ENCODE assay signal across 8 cellular contexts in genomic region chr18:57802166-57802868, GRCh38. TPM values are rescaled to one million over a fixed set of nuclear protein-coding genes. Genes with fewer than 3 reads are reported as not detected.
DNase-seq lines count a peak whose midpoint lies in the region; ATAC-seq, FAIRE-seq and TF ChIP-seq lines count a peak whose summit lies in the region.

No MANE protein-coding gene starts in this region.

- no peak for TF ChIP-seq RAD21 in GM12878 (IDR thresholded peaks at IDR 0.05; ENCODE audit: insufficient read depth, low read depth, low read length)

- in situ Hi-C loops in GM12878 (cut with MboI): no loop called here

- ATAC-seq in HG03095 (IDR thresholded peaks at IDR 0.05; ENCODE audit: unreplicated experiment) (peak; percentile 22), GM12878 (peak; percentile 34; the same call in 2 of the 3 replicates), lower lobe of right lung (peak in 1 of 2 donors; percentile 2), GM21825 (IDR thresholded peaks at IDR 0.05; ENCODE audit: unreplicated experiment) (no peak), HG02852 (IDR thresholded peaks at IDR 0.05; ENCODE audit: unreplicated experiment) (no peak)

- no peak for FAIRE-seq in GM12878 (lab: Jason Lieb, UNC)

- RAD21 ChIA-PET in GM12878 (lab: Charles Lee; ENCODE audit: unreplicated experiment): no interaction called here

- POLR2A ChIA-PET in GM12878 (lab: Charles Lee): interaction anchor here (0.9 kb wide), 1 partner anchor 10 kb away, joined by 3 read pairs; no protein-coding TSS in a partner anchor

- SMC1A ChIA-PET in GM12878 (lab: Charles Lee; ENCODE audit: uncharacterized antibody, unreplicated experiment): no interaction called here

- H3K27me3 ChIP-seq in GM12878 (replicated peaks in 1 of 2; ENCODE audit: control insufficient read depth in 2 of 2, insufficient read depth in 2 of 2, low read length in 1 of 2) (peaks cover 15 to 25% of the 10 kb centered on the region in 2 experiments), lower lobe of right lung (ENCODE audit: low read depth) (peaks cover 15% of the 10 kb centered on the region), uterus (no peaks in the 10 kb centered on the region)

- H3K79me2 ChIP-seq in GM12878 (ENCODE audit: control insufficient read depth, insufficient read depth, low read length): no peaks in the 10 kb centered on the region

- H3K27ac ChIP-seq in GM12878 (ENCODE audit: control insufficient read depth, insufficient read depth) (no peak overlapping the region), lower lobe of right lung (peak overlapping the region; percentile 70), uterus (peak overlapping the region; percentile 81 to 90)

- intact Hi-C loops in GM12878 (cut with micrococcal nuclease; ENCODE audit: unreplicated experiment): no loop called here
- intact Hi-C loops in lower lobe of right lung (cut with DNase I): no loop called here
- intact Hi-C loops in uterus (cut with DNase I; ENCODE audit: low total_unique reads): loop anchor here (10.0 kb wide), 1 partner anchor 168 kb away; no protein-coding TSS in a partner anchor

- peak overlapping the region; percentile 62 for H3K4me2 ChIP-seq in GM12878 (ENCODE audit: control insufficient read depth, insufficient read depth)

- H3K9ac ChIP-seq in ES-I3 (ENCODE audit: low read depth, low read length) (peak overlapping the region; percentile 62), GM12878 (ENCODE audit: control insufficient read depth, insufficient read depth, low read length) (no peak overlapping the region)

- H3K4me1 ChIP-seq in ES-I3 (ENCODE audit: insufficient read depth, low read length): no peaks in the 10 kb centered on the region; the same call in 1 of the 2 replicates
- no peaks in the 10 kb centered on the region for H3K4me1 ChIP-seq in GM12878 (ENCODE audit: control insufficient read depth, insufficient read depth, low read length)
- H3K4me1 ChIP-seq in lower lobe of right lung: peaks cover 14% of the 10 kb centered on the region
- H3K4me1 ChIP-seq in uterus: no peaks in the 10 kb centered on the region

- TF ChIP-seq CTCF in GM12878 (IDR thresholded peaks at IDR 0.05 in 2 of 3, conservative IDR thresholded peaks at IDR 0.05 in 1 of 3; ENCODE audit: control insufficient read depth in 2 of 3, extremely low read depth in 1 of 3, insufficient read depth in 1 of 3, low read depth in 3 of 3, low read length in 3 of 3): no peak
- TF ChIP-seq CTCF in lower lobe of right lung (IDR thresholded peaks at IDR 0.05): no peak
- TF ChIP-seq CTCF in uterus (IDR thresholded peaks at IDR 0.05): no peak

- H3K9me3 ChIP-seq in ES-I3 (ENCODE audit: control insufficient read depth, insufficient read depth, low read length) (no peaks in the 10 kb centered on the region), GM12878 (replicated peaks; ENCODE audit: control insufficient read depth, insufficient read depth, low read length) (no peaks in the 10 kb centered on the region; the same call in 2 of the 3 replicates), lower lobe of right lung (no peaks in the 10 kb centered on the region), uterus (no peaks in the 10 kb centered on the region)

- no peak for TF ChIP-seq POLR2A in GM12878 (IDR thresholded peaks at IDR 0.05; ENCODE audit: low read depth, low read length)
- no peak for TF ChIP-seq POLR2A in uterus (IDR thresholded peaks at IDR 0.05)

- H3K36me3 ChIP-seq in ES-I3 (ENCODE audit: insufficient read depth, low read length) (no peaks in the 10 kb centered on the region), GM12878 (ENCODE audit: control insufficient read depth in 2 of 2, insufficient read depth in 2 of 2, low read length in 1 of 2) (no peaks in the 10 kb centered on the region), lower lobe of right lung (no peaks in the 10 kb centered on the region), uterus (no peaks in the 10 kb centered on the region)

- 4% methylated on average over 48 of the region's 48 CpGs for WGBS in GM12878 (ENCODE audit: insufficient coverage, insufficient replicate concordance, low lambda C conversion rate, missing lambda C conversion rate)

- no peak for TF ChIP-seq EP300 in GM12878 (IDR thresholded peaks at IDR 0.05; ENCODE audit: borderline replicate concordance in 1 of 2, control insufficient read depth in 1 of 2, low read depth in 2 of 2, low read length in 2 of 2)

- CTCF ChIA-PET in GM12878 (lab: Yijun Ruan, JAX): no interaction called here

- H3K4me3 ChIP-seq in GM12878 (peak overlapping the region; percentile 11; the same call in 1 of the 2 replicates), lower lobe of right lung (peak overlapping the region; percentile 72), uterus (peak overlapping the region; percentile 59 to 69)

- H2AFZ ChIP-seq in GM12878 (ENCODE audit: control insufficient read depth, low read depth, low read length): no peak overlapping the region

- no TSS peak for BruUV-seq in GM12878 (replicated peaks; lab: Mats Ljungman, UMichigan)

- H4K20me1 ChIP-seq in GM12878 (ENCODE audit: control insufficient read depth, insufficient read depth): no peaks in the 10 kb centered on the region

- DNase-seq in GM12878 (ENCODE audit: low read depth, low spot score) (no peak), lower lobe of right lung (no peak), uterus (no peak)
- no peak for DNase-seq in effector CD8-positive, alpha-beta T cell (lab: John Stamatoyannopoulos, UW)

TF ChIP-seq in GM12878, 131 proteins besides CTCF, POLR2A, EP300 and RAD21:
- TF ChIP-seq EZH2 (IDR thresholded peaks at IDR 0.05; ENCODE audit: borderline replicate concordance, control insufficient read depth, low read depth, low read length) (0 out of 2 replicates have a peak, but pooled peaks have one; percentile 61), PAX5 (IDR thresholded peaks at IDR 0.05; ENCODE audit: borderline replicate concordance, low read depth, low read length) (no peak)

RNA-seq across cellular contexts. Expression of gene ATP8B1, which starts 0.8 kb away (rescaled TPM):
- total RNA-seq in GM12878 (2013; cell fraction: nucleolus; rRNA removed): 0.96 and 1.5 TPM in 2 replicates
- total RNA-seq in GM12878 (2014; rRNA removed): under 0.01 and 0.06 TPM in 2 replicates
- 0.09 and 0.18 TPM in 2 replicates for total RNA-seq in GM12878 (2014; rRNA removed; fragmentation: Illumina TruSeq; extraction: Trizol)
- total RNA-seq in GM12878 (2021): 0.16 and 0.23 TPM in 2 replicates
- 0.13 TPM for polyA plus RNA-seq in GM12878 (2011; ENCODE audit: low read depth)
- 0.37 and 0.78 TPM in 2 replicates for polyA plus RNA-seq in GM12878 (2011; rRNA removed)
- 0.31 and 0.38 TPM in 2 replicates for polyA plus RNA-seq in GM12878 (2011; cell fraction: cytosol; rRNA removed)
- polyA plus RNA-seq in GM12878 (2011; cell fraction: nucleus; rRNA removed): 0.44 and 0.72 TPM in 2 replicates
- polyA plus RNA-seq in GM12878 (2012): 0.43 and 0.48 TPM in 2 replicates
- polyA plus RNA-seq in GM12878 (2014; fragmentation: Illumina TruSeq; extraction: Trizol): 0.08 and 0.21 TPM in 2 replicates
- polyA plus RNA-seq in GM12878 (2014; fragmentation: Nextera tagmentation; extraction: Ambion mirVana): under 1 TPM; 0.03 to 0.05 TPM
- polyA plus RNA-seq in GM12878 (2014; rRNA removed): 0.04 and 0.12 TPM in 2 replicates
- under 1 TPM; 0.10 to 0.36 TPM for polyA plus RNA-seq in GM12878 (2016; fragmentation: Nextera tagmentation; extraction: Ambion mirVana)
- 0.72 and 2.6 TPM in 2 replicates for polyA minus RNA-seq in GM12878 (2011; rRNA and poly(A)+ RNA removed)
- polyA minus RNA-seq in GM12878 (2011; cell fraction: cytosol; rRNA and poly(A)+ RNA removed): 1.7 TPM in 1 of 2 replicates, not detected in the other
- 0.12 and 0.57 TPM in 2 replicates for polyA minus RNA-seq in GM12878 (2011; cell fraction: nucleus; rRNA and poly(A)+ RNA removed)
- total RNA-seq in lower lobe of right lung: 27.2 TPM
- total RNA-seq in uterus: 10 to 100 TPM; 18.4 to 24.9 (median 22.1) TPM

Comparison
In these comparisons a context has a peak if more than half of its experiments do, and no peak if none do; other contexts are left out.
1. ATAC-seq: peak in HG03095 (single experiment) and GM12878 (single experiment); none in GM21825 (single experiment) and HG02852 (single experiment).
2. H3K4me3 ChIP-seq: peak in every context shown above with its lines; median percentile 72 in lower lobe of right lung; 64 in uterus; 11 in GM12878.
3. RNA of gene ATP8B1, which starts 0.8 kb away (total RNA-seq): 27.2 TPM in lower lobe of right lung (single experiment) and 18.4 to 24.9 TPM in uterus; under 0.01 to 1.5 TPM in GM12878; every median in the first group is over 4 times any median in the second.